In genomic region chr14:106287506-106287905, GRCh38 we compare ENCODE assay signal across 26 cellular contexts.
"Had no signal": no experiment of that assay in that cellular context is flagged by ENCODE, and none has a peak within 500 bp of the region (broad histone marks: within the 10 kb centered on the region; RNA-seq: fewer than 3 reads in every experiment).

No MANE protein-coding gene starts in this region.

- H3K36me3 ChIP-seq: esophagus squamous epithelium, gastrocnemius medialis, heart right ventricle, left lung, lower lobe of right lung had no signal

- ATAC-seq: effector memory CD8-positive, alpha-beta T cell; esophagus mucosa; gastrocnemius medialis; heart right ventricle; left cardiac atrium; left lung; left ventricle myocardium superior; lower lobe of right lung; mucosa of descending colon had no signal

- H3K4me1 ChIP-seq: esophagus squamous epithelium, gastrocnemius medialis, heart right ventricle, left lung, lower lobe of right lung had no signal

- H3K4me3 ChIP-seq: esophagus squamous epithelium, gastrocnemius medialis, heart right ventricle, left lung, lower lobe of right lung, mucosa of descending colon had no signal

- H3K27ac ChIP-seq: epithelial cell of prostate, esophagus squamous epithelium, gastrocnemius medialis, heart right ventricle, left lung, lower lobe of right lung had no signal

- H3K27ac Mint-ChIP-seq: dendritic cell treated with granulocyte-macrophage colony-stimulating factor and Interleukin-4, amounts not matched to agents 40 ng/mL and 50 ng/mL, for 4 days; effector memory CD8-positive, alpha-beta T cell; endodermal cell; mesothelial cell of epicardium had no signal

- FAIRE-seq: colon, endometrium, islet of Langerhans, keratinocyte had no signal

- H3K9me3 Mint-ChIP-seq: effector memory CD8-positive, alpha-beta T cell had no signal

- H3K9me3 ChIP-seq: esophagus squamous epithelium, gastrocnemius medialis, left lung, lower lobe of right lung, mucosa of descending colon had no signal

- H3K4me3 Mint-ChIP-seq: dendritic cell treated with granulocyte-macrophage colony-stimulating factor and Interleukin-4, amounts not matched to agents 40 ng/mL and 50 ng/mL, for 4 days; effector memory CD8-positive, alpha-beta T cell; endodermal cell; mesothelial cell of epicardium had no signal

- DNase-seq: cortex of kidney; effector CD8-positive, alpha-beta T cell; effector memory CD8-positive, alpha-beta T cell; endodermal cell; esophagus squamous epithelium; foreskin fibroblast; foreskin melanocyte; gastrocnemius medialis; glutamatergic neuron; head of caudate nucleus; heart right ventricle; hippocampal formation; left cardiac atrium; left lung; left ventricle myocardium superior; lower lobe of right lung; mesenchymal stem cell had no signal

- H3K27me3 ChIP-seq: esophagus squamous epithelium, gastrocnemius medialis had no signal

- H3K27me3 Mint-ChIP-seq: dendritic cell treated with granulocyte-macrophage colony-stimulating factor and Interleukin-4, amounts not matched to agents 40 ng/mL and 50 ng/mL, for 4 days had no signal

- H3K4me1 Mint-ChIP-seq: endodermal cell, mesothelial cell of epicardium had no signal
